32 cellular contexts compared by ENCODE assay signal in the genomic region with DNA sequence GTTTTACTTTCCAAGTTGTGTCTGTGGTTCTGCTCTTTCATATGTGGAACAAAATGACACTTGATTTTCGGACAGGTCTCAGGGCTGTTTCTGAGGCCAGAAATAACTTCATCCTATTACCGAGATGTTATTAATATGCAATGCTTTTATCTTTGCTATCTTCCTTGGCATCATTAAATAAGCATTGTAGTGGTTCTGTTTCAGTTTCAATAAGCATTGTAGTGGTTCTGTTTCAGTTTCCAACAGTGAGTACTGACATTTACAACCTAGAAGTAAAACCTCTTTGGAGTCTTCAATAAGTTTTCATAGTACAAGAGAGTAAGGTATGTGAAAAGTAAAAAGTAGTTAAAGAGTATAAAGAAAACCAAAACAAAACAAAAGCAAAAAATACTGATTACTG.
"Had no signal": no experiment of that assay in that cellular context is flagged by ENCODE, and none has a peak within 500 bp of the region (broad histone marks: within the 10 kb centered on the region; RNA-seq: fewer than 3 reads in every experiment).

No MANE protein-coding gene starts in this region.

- FAIRE-seq: astrocyte, bronchial epithelial cell had no signal

- H3K27ac ChIP-seq: brain microvascular endothelial cell, coronary artery, dorsolateral prefrontal cortex, esophagus muscularis mucosa, foreskin keratinocyte, gastrocnemius medialis, heart left ventricle had no signal

- H3K9me3 ChIP-seq: esophagus muscularis mucosa, gastrocnemius medialis, heart left ventricle had no signal

- H3K27me3 Mint-ChIP-seq: activated CD4-positive, alpha-beta memory T cell treated with anti-CD3 and anti-CD28 coated beads for 36 hours; activated CD4-positive, alpha-beta T cell treated with anti-CD3 and anti-CD28 coated beads for 36 hours; activated CD4-positive, alpha-beta T cell treated with anti-CD3 and anti-CD28 coated beads, Interleukin-2, amount 10 ng/mL, durations not matched to agents 24 days and 14 days; activated CD8-positive, alpha-beta memory T cell treated with anti-CD3 and anti-CD28 coated beads, Interleukin-2, amount 10 ng/mL, durations not matched to agents 7 days and 5 days; activated naive CD4-positive, alpha-beta T cell treated with anti-CD3 and anti-CD28 coated beads, Interleukin-2, amount 10 ng/mL, durations not matched to agents 7 days and 5 days; activated naive CD8-positive, alpha-beta T cell treated with anti-CD3 and anti-CD28 coated beads, Interleukin-2, amount 10 ng/mL, durations not matched to agents 7 days and 5 days; central memory CD8-positive, alpha-beta T cell; dendritic cell treated with granulocyte-macrophage colony-stimulating factor and Interleukin-4, amounts not matched to agents 40 ng/mL and 50 ng/mL, for 4 days had no signal

- ATAC-seq: activated CD4-positive, alpha-beta T cell treated with anti-CD3 and anti-CD28 coated beads for 36 hours; activated CD8-positive, alpha-beta memory T cell treated with anti-CD3 and anti-CD28 coated beads, Interleukin-2, amount 10 ng/mL, durations not matched to agents 7 days and 5 days; activated CD8-positive, alpha-beta T cell treated with anti-CD3 and anti-CD28 coated beads, Interleukin-2, amount 10 ng/mL, durations not matched to agents 7 days and 5 days; activated naive CD4-positive, alpha-beta T cell treated with anti-CD3 and anti-CD28 coated beads, Interleukin-2, amount 50 U/mL, for 72 hours; foreskin keratinocyte; gastrocnemius medialis; heart left ventricle had no signal

- H3K4me3 ChIP-seq: coronary artery, dorsolateral prefrontal cortex, esophagus muscularis mucosa, gastrocnemius medialis, heart left ventricle had no signal

- H3K27ac Mint-ChIP-seq: activated CD4-positive, alpha-beta memory T cell treated with anti-CD3 and anti-CD28 coated beads for 36 hours; activated CD4-positive, alpha-beta T cell treated with anti-CD3 and anti-CD28 coated beads for 36 hours; activated CD4-positive, alpha-beta T cell treated with anti-CD3 and anti-CD28 coated beads, Interleukin-2, amount 10 ng/mL, durations not matched to agents 24 days and 14 days; activated CD8-positive, alpha-beta memory T cell treated with anti-CD3 and anti-CD28 coated beads, Interleukin-2, amount 10 ng/mL, durations not matched to agents 7 days and 5 days; activated CD8-positive, alpha-beta T cell treated with anti-CD3 and anti-CD28 coated beads, Interleukin-2, amount 10 ng/mL, durations not matched to agents 7 days and 5 days; activated naive CD4-positive, alpha-beta T cell treated with anti-CD3 and anti-CD28 coated beads, Interleukin-2, amount 10 ng/mL, durations not matched to agents 7 days and 5 days; activated naive CD4-positive, alpha-beta T cell treated with anti-CD3 and anti-CD28 coated beads, Interleukin-2, amount 50 U/mL, for 72 hours; activated naive CD8-positive, alpha-beta T cell treated with anti-CD3 and anti-CD28 coated beads, Interleukin-2, amount 10 ng/mL, durations not matched to agents 7 days and 5 days; activated T-helper 1 cell treated with anti-CD3 and anti-CD28 coated beads, Interleukin-12 subunit alpha, Interleukin-12 subunit beta, Interleukin-2, Interleukin-4 antibody, amounts not matched to agents 30 ng/mL and 10 ng/mL and 1 ng/mL, durations not matched to agents 14 hours and 24 hours and 36 hours; dendritic cell treated with granulocyte-macrophage colony-stimulating factor and Interleukin-4, amounts not matched to agents 40 ng/mL and 50 ng/mL, for 4 days; endodermal cell had no signal

- H3K4me1 Mint-ChIP-seq: activated CD4-positive, alpha-beta T cell treated with anti-CD3 and anti-CD28 coated beads, Interleukin-2, amount 10 ng/mL, durations not matched to agents 24 days and 14 days; activated CD8-positive, alpha-beta memory T cell treated with anti-CD3 and anti-CD28 coated beads, Interleukin-2, amount 10 ng/mL, durations not matched to agents 7 days and 5 days; activated naive CD4-positive, alpha-beta T cell treated with anti-CD3 and anti-CD28 coated beads, Interleukin-2, amount 10 ng/mL, durations not matched to agents 7 days and 5 days; activated naive CD8-positive, alpha-beta T cell treated with anti-CD3 and anti-CD28 coated beads, Interleukin-2, amount 10 ng/mL, durations not matched to agents 7 days and 5 days; central memory CD8-positive, alpha-beta T cell had no signal

- H3K9me3 Mint-ChIP-seq: activated CD4-positive, alpha-beta memory T cell treated with anti-CD3 and anti-CD28 coated beads for 36 hours; activated CD4-positive, alpha-beta T cell treated with anti-CD3 and anti-CD28 coated beads, Interleukin-2, amount 10 ng/mL, durations not matched to agents 24 days and 14 days; activated naive CD4-positive, alpha-beta T cell treated with anti-CD3 and anti-CD28 coated beads, Interleukin-2, amount 10 ng/mL, durations not matched to agents 7 days and 5 days; activated naive CD4-positive, alpha-beta T cell treated with anti-CD3 and anti-CD28 coated beads, Interleukin-2, amount 50 U/mL, for 72 hours; activated naive CD8-positive, alpha-beta T cell treated with anti-CD3 and anti-CD28 coated beads, Interleukin-2, amount 10 ng/mL, durations not matched to agents 7 days and 5 days; activated T-helper 1 cell treated with anti-CD3 and anti-CD28 coated beads, Interleukin-12 subunit alpha, Interleukin-12 subunit beta, Interleukin-2, Interleukin-4 antibody, amounts not matched to agents 30 ng/mL and 10 ng/mL and 1 ng/mL, durations not matched to agents 14 hours and 24 hours and 36 hours; central memory CD8-positive, alpha-beta T cell; endodermal cell had no signal

- H3K27me3 ChIP-seq: brain microvascular endothelial cell, dorsolateral prefrontal cortex, esophagus muscularis mucosa, foreskin keratinocyte, gastrocnemius medialis, heart left ventricle had no signal

- H3K36me3 Mint-ChIP-seq: activated CD4-positive, alpha-beta memory T cell treated with anti-CD3 and anti-CD28 coated beads for 36 hours; activated CD8-positive, alpha-beta memory T cell treated with anti-CD3 and anti-CD28 coated beads, Interleukin-2, amount 10 ng/mL, durations not matched to agents 7 days and 5 days; activated naive CD4-positive, alpha-beta T cell treated with anti-CD3 and anti-CD28 coated beads, Interleukin-2, amount 10 ng/mL, durations not matched to agents 7 days and 5 days; activated naive CD4-positive, alpha-beta T cell treated with anti-CD3 and anti-CD28 coated beads, Interleukin-2, amount 50 U/mL, for 72 hours; activated naive CD8-positive, alpha-beta T cell treated with anti-CD3 and anti-CD28 coated beads, Interleukin-2, amount 10 ng/mL, durations not matched to agents 7 days and 5 days had no signal

- DNase-seq: activated CD4-positive, alpha-beta memory T cell treated with anti-CD3 and anti-CD28 coated beads for 36 hours; activated CD4-positive, alpha-beta T cell treated with anti-CD3 and anti-CD28 coated beads for 36 hours; activated CD4-positive, alpha-beta T cell treated with anti-CD3 and anti-CD28 coated beads, Interleukin-2, amount 10 ng/mL, durations not matched to agents 24 days and 14 days; activated CD4-positive, CD25-positive, alpha-beta regulatory T cell; activated CD4-positive, CD25-positive, alpha-beta regulatory T cell treated with anti-CD3 and anti-CD28 coated beads, Interleukin-2, amount 50 U/mL, for 72 hours; activated CD8-positive, alpha-beta memory T cell treated with anti-CD3 and anti-CD28 coated beads, Interleukin-2, amount 10 ng/mL, durations not matched to agents 7 days and 5 days; activated CD8-positive, alpha-beta memory T cell treated with anti-CD3 and anti-CD28 coated beads, Interleukin-2, amount 50 U/mL, for 4 hours; activated CD8-positive, alpha-beta T cell treated with anti-CD3 and anti-CD28 coated beads, Interleukin-2, amount 10 ng/mL, durations not matched to agents 7 days and 5 days; activated gamma-delta T cell; activated naive CD4-positive, alpha-beta T cell; activated naive CD4-positive, alpha-beta T cell treated with anti-CD3 and anti-CD28 coated beads, Interleukin-2, amount 10 ng/mL, durations not matched to agents 7 days and 5 days; activated naive CD8-positive, alpha-beta T cell treated with anti-CD3 and anti-CD28 coated beads, Interleukin-2, amount 10 ng/mL, durations not matched to agents 7 days and 5 days; activated T-cell treated with anti-CD3 and anti-CD28 coated beads, Interleukin-2, amount 50 U/mL, for 1 hour; activated T-cell treated with anti-CD3 and anti-CD28 coated beads, Interleukin-2, amount 50 U/mL, for 48 hours; brain microvascular endothelial cell; dorsolateral prefrontal cortex; effector memory CD4-positive, alpha-beta T cell; endodermal cell; erythroblast; foreskin keratinocyte; gastrocnemius medialis; glutamatergic neuron; heart left ventricle; T-helper 2 cell had no signal

- H3K36me3 ChIP-seq: brain microvascular endothelial cell, esophagus muscularis mucosa, gastrocnemius medialis, heart left ventricle had no signal

- H3K4me1 ChIP-seq: esophagus muscularis mucosa, foreskin keratinocyte, gastrocnemius medialis, heart left ventricle had no signal

- H3K4me3 Mint-ChIP-seq: activated CD4-positive, alpha-beta memory T cell treated with anti-CD3 and anti-CD28 coated beads for 36 hours; activated CD4-positive, alpha-beta T cell treated with anti-CD3 and anti-CD28 coated beads for 36 hours; activated CD4-positive, alpha-beta T cell treated with anti-CD3 and anti-CD28 coated beads, Interleukin-2, amount 10 ng/mL, durations not matched to agents 24 days and 14 days; activated CD8-positive, alpha-beta memory T cell treated with anti-CD3 and anti-CD28 coated beads, Interleukin-2, amount 10 ng/mL, durations not matched to agents 7 days and 5 days; activated CD8-positive, alpha-beta T cell treated with anti-CD3 and anti-CD28 coated beads, Interleukin-2, amount 10 ng/mL, durations not matched to agents 7 days and 5 days; activated naive CD4-positive, alpha-beta T cell treated with anti-CD3 and anti-CD28 coated beads, Interleukin-2, amount 10 ng/mL, durations not matched to agents 7 days and 5 days; activated naive CD8-positive, alpha-beta T cell treated with anti-CD3 and anti-CD28 coated beads, Interleukin-2, amount 10 ng/mL, durations not matched to agents 7 days and 5 days; activated T-helper 1 cell treated with anti-CD3 and anti-CD28 coated beads, Interleukin-12 subunit alpha, Interleukin-12 subunit beta, Interleukin-2, Interleukin-4 antibody, amounts not matched to agents 30 ng/mL and 10 ng/mL and 1 ng/mL, durations not matched to agents 14 hours and 24 hours and 36 hours; central memory CD8-positive, alpha-beta T cell; dendritic cell treated with granulocyte-macrophage colony-stimulating factor and Interleukin-4, amounts not matched to agents 40 ng/mL and 50 ng/mL, for 4 days; endodermal cell had no signal
